13 cellular contexts compared by ENCODE assay signal in the genomic region with DNA sequence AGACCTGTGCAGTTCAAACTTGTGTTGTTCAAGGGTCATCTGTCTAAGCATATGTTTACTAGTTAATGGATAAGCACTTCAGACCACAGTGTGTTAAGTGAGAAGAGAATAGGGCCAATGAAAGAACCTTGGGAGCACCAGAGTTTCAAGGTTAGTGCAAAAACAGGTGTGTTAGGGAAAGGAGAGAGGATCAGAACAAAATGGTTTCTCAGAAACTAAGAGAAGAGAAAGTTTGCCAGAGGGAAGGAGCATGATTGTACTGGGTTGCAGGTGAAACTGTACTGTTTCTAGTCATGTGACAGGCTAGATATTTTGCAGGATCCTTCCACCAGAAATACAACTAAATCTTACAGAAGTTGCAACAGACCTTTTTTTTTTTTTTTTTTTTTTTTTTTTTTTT. TPM values are rescaled to one million over a fixed set of nuclear protein-coding genes. Genes with fewer than 3 reads are reported as not detected.
A peak's percentile ranks its signal among the peaks of the same experiment; 100 is the strongest.
DNase-seq lines count a peak whose midpoint lies in the region; ATAC-seq and FAIRE-seq lines count a peak whose summit lies in the region.
"Had no signal": no experiment of that assay in that cellular context is flagged by ENCODE, and none has a peak within 500 bp of the region (broad histone marks: within the 10 kb centered on the region; RNA-seq: fewer than 3 reads in every experiment).

No MANE protein-coding gene starts in this region.

- peaks cover 7% of the 10 kb centered on the region for H3K36me3 Mint-ChIP-seq in activated CD4-positive, alpha-beta T cell treated with anti-CD3 and anti-CD28 coated beads for 36 hours (ENCODE audit: low read depth)
- peaks cover 5% of the 10 kb centered on the region for H3K36me3 Mint-ChIP-seq in activated CD8-positive, alpha-beta T cell treated with anti-CD3 and anti-CD28 coated beads, Interleukin-2, amount 10 ng/mL, durations not matched to agents 7 days and 5 days (ENCODE audit: low read depth)
- peaks cover 0 to 19% (median 3%) of the 10 kb centered on the region in 3 donors for H3K36me3 Mint-ChIP-seq in naive thymus-derived CD8-positive, alpha-beta T cell

- intact Hi-C loops in activated CD4-positive, alpha-beta T cell treated with anti-CD3 and anti-CD28 coated beads for 36 hours (cut with DNase I, micrococcal nuclease): no loop called here

- peak overlapping the region; percentile 74 for H3K27ac Mint-ChIP-seq in activated CD4-positive, alpha-beta T cell treated with anti-CD3 and anti-CD28 coated beads for 36 hours
- peak overlapping the region; percentile 39 for H3K27ac Mint-ChIP-seq in activated CD8-positive, alpha-beta T cell treated with anti-CD3 and anti-CD28 coated beads, Interleukin-2, amount 10 ng/mL, durations not matched to agents 7 days and 5 days
- peak overlapping the region in 8 of 10 donors; percentile 18 to 77 (median 56) for H3K27ac Mint-ChIP-seq in naive thymus-derived CD8-positive, alpha-beta T cell

- H3K9me3 Mint-ChIP-seq in activated CD4-positive, alpha-beta T cell treated with anti-CD3 and anti-CD28 coated beads for 36 hours (ENCODE audit: low read depth): no peaks in the 10 kb centered on the region
- no peaks in the 10 kb centered on the region for H3K9me3 Mint-ChIP-seq in activated CD8-positive, alpha-beta T cell treated with anti-CD3 and anti-CD28 coated beads, Interleukin-2, amount 10 ng/mL, durations not matched to agents 7 days and 5 days (ENCODE audit: insufficient read depth)
- no peaks in the 10 kb centered on the region for H3K9me3 Mint-ChIP-seq in naive thymus-derived CD8-positive, alpha-beta T cell

- ATAC-seq in activated CD4-positive, alpha-beta T cell treated with anti-CD3 and anti-CD28 coated beads for 36 hours: no peak
- ATAC-seq in activated CD8-positive, alpha-beta T cell treated with anti-CD3 and anti-CD28 coated beads, Interleukin-2, amount 10 ng/mL, durations not matched to agents 7 days and 5 days: no peak
- no peak for ATAC-seq in naive thymus-derived CD8-positive, alpha-beta T cell

- FAIRE-seq in GM19239 (lab: Jason Lieb, UNC): peak; percentile 79

- peaks cover 53% of the 10 kb centered on the region for H3K4me1 Mint-ChIP-seq in activated CD4-positive, alpha-beta T cell treated with anti-CD3 and anti-CD28 coated beads for 36 hours
- H3K4me1 Mint-ChIP-seq in activated CD8-positive, alpha-beta T cell treated with anti-CD3 and anti-CD28 coated beads, Interleukin-2, amount 10 ng/mL, durations not matched to agents 7 days and 5 days (ENCODE audit: low read depth): peaks cover 22% of the 10 kb centered on the region
- H3K4me1 Mint-ChIP-seq in naive thymus-derived CD8-positive, alpha-beta T cell: peaks cover 26 to 58% (median 52%) of the 10 kb centered on the region in 4 donors

- POLR2A ChIA-PET in activated CD4-positive, alpha-beta T cell treated with anti-CD3 and anti-CD28 coated beads for 36 hours (lab: Charles Lee): interaction anchor here (0.7 kb wide), 1 partner anchor 24 kb away, joined by 6 read pairs; no protein-coding TSS in a partner anchor
- POLR2A ChIA-PET in activated CD8-positive, alpha-beta T cell treated with anti-CD3 and anti-CD28 coated beads, Interleukin-2, amount 10 ng/mL, durations not matched to agents 7 days and 5 days (lab: Charles Lee): no interaction called here
- POLR2A ChIA-PET in naive thymus-derived CD8-positive, alpha-beta T cell (lab: Charles Lee): interaction anchor here (0.7 to 0.8 kb wide), 2 partner anchors 23 to 652 kb away, joined by 3 to 5 read pairs; no protein-coding TSS in a partner anchor

- CTCF ChIA-PET in activated CD4-positive, alpha-beta T cell treated with anti-CD3 and anti-CD28 coated beads for 36 hours (lab: Charles Lee): interaction anchor here (0.5 to 1.4 kb wide), 2 partner anchors 173 to 292 kb away, joined by 3 to 4 read pairs; no protein-coding TSS in a partner anchor
- CTCF ChIA-PET in activated CD8-positive, alpha-beta T cell treated with anti-CD3 and anti-CD28 coated beads, Interleukin-2, amount 10 ng/mL, durations not matched to agents 7 days and 5 days (lab: Charles Lee): no interaction called here

- no peaks in the 10 kb centered on the region for H3K27me3 Mint-ChIP-seq in activated CD4-positive, alpha-beta T cell treated with anti-CD3 and anti-CD28 coated beads for 36 hours
- no peaks in the 10 kb centered on the region for H3K27me3 Mint-ChIP-seq in activated CD8-positive, alpha-beta T cell treated with anti-CD3 and anti-CD28 coated beads, Interleukin-2, amount 10 ng/mL, durations not matched to agents 7 days and 5 days (ENCODE audit: low read depth)
- H3K27me3 Mint-ChIP-seq in naive thymus-derived CD8-positive, alpha-beta T cell: no peaks in the 10 kb centered on the region

- no peak overlapping the region for H3K4me3 Mint-ChIP-seq in activated CD4-positive, alpha-beta T cell treated with anti-CD3 and anti-CD28 coated beads for 36 hours
- no peak overlapping the region for H3K4me3 Mint-ChIP-seq in activated CD8-positive, alpha-beta T cell treated with anti-CD3 and anti-CD28 coated beads, Interleukin-2, amount 10 ng/mL, durations not matched to agents 7 days and 5 days
- peak overlapping the region in 5 of 10 donors; percentile 1 to 49 (median 14) for H3K4me3 Mint-ChIP-seq in naive thymus-derived CD8-positive, alpha-beta T cell

- DNase-seq in activated CD4-positive, alpha-beta T cell treated with anti-CD3 and anti-CD28 coated beads for 36 hours: no peak
- no peak for DNase-seq in activated CD4-positive, alpha-beta T cell treated with anti-CD3 and anti-CD28 coated beads for 48 hours
- DNase-seq in GM19239 (ENCODE audit: insufficient read length, low spot score) (no peak), NCI-H345 treated with DMSO at 0.1 percent for 48 hours (lab: John Stamatoyannopoulos, UW; ENCODE audit: unreplicated experiment) (no peak), ureter (ENCODE audit: low spot score) (no peak), RKO (ENCODE audit: low spot score) (no peak)
- no peak for DNase-seq in activated CD8-positive, alpha-beta T cell treated with anti-CD3 and anti-CD28 coated beads, Interleukin-2, amount 10 ng/mL, durations not matched to agents 7 days and 5 days
- no peak for DNase-seq in naive thymus-derived CD8-positive, alpha-beta T cell
- DNase-seq: central memory CD4-positive, alpha-beta T cell; GOT3; NCI-H1092; NCI-H82; posterior cingulate gyrus had no signal

RNA-seq across cellular contexts. Expression of a gene that starts 23.3 kb away (rescaled TPM):
- 10 to 100 TPM; 24.4 to 32.2 TPM for total RNA-seq in activated CD4-positive, alpha-beta T cell treated with anti-CD3 and anti-CD28 coated beads for 36 hours
- 10 to 100 TPM; 29.5 to 32.5 TPM for total RNA-seq in activated CD8-positive, alpha-beta T cell treated with anti-CD3 and anti-CD28 coated beads, Interleukin-2, amount 10 ng/mL, durations not matched to agents 7 days and 5 days
- total RNA-seq in naive thymus-derived CD8-positive, alpha-beta T cell: 10 to 100 TPM; 64.1 to 65.1 TPM
- 10 to 100 TPM; 22.5 to 40.5 (median 31.6) TPM for polyA plus RNA-seq in naive thymus-derived CD8-positive, alpha-beta T cell
- total RNA-seq in ureter: 44.7 TPM
